Comparison of ENCODE assay signal across 1 cellular context in genomic region chr17:30104575-30105339, GRCh38.
A peak's percentile ranks its signal among the peaks of the same experiment; 100 is the strongest.
TF ChIP-seq lines count a peak whose summit lies in the region.

No MANE protein-coding gene starts in this region.

TF ChIP-seq in HepG2, 621 proteins besides CTCF, POLR2A, EP300 and RAD21 (continued from another document and continues in another):
- TF ChIP-seq, protein P1, sequence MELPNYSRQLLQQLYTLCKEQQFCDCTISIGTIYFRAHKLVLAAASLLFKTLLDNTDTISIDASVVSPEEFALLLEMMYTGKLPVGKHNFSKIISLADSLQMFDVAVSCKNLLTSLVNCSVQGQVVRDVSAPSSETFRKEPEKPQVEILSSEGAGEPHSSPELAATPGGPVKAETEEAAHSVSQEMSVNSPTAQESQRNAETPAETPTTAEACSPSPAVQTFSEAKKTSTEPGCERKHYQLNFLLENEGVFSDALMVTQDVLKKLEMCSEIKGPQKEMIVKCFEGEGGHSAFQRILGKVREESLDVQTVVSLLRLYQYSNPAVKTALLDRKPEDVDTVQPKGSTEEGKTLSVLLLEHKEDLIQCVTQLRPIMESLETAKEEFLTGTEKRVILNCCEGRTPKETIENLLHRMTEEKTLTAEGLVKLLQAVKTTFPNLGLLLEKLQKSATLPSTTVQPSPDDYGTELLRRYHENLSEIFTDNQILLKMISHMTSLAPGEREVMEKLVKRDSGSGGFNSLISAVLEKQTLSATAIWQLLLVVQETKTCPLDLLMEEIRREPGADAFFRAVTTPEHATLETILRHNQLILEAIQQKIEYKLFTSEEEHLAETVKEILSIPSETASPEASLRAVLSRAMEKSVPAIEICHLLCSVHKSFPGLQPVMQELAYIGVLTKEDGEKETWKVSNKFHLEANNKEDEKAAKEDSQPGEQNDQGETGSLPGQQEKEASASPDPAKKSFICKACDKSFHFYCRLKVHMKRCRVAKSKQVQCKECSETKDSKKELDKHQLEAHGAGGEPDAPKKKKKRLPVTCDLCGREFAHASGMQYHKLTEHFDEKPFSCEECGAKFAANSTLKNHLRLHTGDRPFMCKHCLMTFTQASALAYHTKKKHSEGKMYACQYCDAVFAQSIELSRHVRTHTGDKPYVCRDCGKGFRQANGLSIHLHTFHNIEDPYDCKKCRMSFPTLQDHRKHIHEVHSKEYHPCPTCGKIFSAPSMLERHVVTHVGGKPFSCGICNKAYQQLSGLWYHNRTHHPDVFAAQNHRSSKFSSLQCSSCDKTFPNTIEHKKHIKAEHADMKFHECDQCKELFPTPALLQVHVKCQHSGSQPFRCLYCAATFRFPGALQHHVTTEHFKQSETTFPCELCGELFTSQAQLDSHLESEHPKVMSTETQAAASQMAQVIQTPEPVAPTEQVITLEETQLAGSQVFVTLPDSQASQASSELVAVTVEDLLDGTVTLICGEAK (IDR thresholded peaks at IDR 0.05), result no peak
- TF ChIP-seq, protein P1 (CRISPR knock-in tag; IDR thresholded peaks at IDR 0.05), result 0 out of 2 replicates have a peak, but pooled peaks have one; percentile 44
- TF ChIP-seq HNRNPLL (IDR thresholded peaks at IDR 0.05; ENCODE audit: low read depth, low read length, poor library complexity, severe bottlenecking) (no peak), JUN (CRISPR knock-in tag; IDR thresholded peaks at IDR 0.05) (0 out of 2 replicates have a peak, but pooled peaks have one; percentile 24), ZSCAN22 (CRISPR knock-in tag; IDR thresholded peaks at IDR 0.05) (no peak), ISX (CRISPR knock-in tag; conservative IDR thresholded peaks at IDR 0.05) (no peak), RORA (CRISPR knock-in tag; IDR thresholded peaks at IDR 0.05) (no peak), ZSCAN25 (CRISPR knock-in tag; IDR thresholded peaks at IDR 0.05) (no peak), MAF1 (CRISPR knock-in tag; IDR thresholded peaks at IDR 0.05; ENCODE audit: borderline replicate concordance) (no peak; the same call in 1 of the 2 replicates), ZNF280B (CRISPR knock-in tag; IDR thresholded peaks at IDR 0.05; ENCODE audit: borderline replicate concordance) (no peak), CEBPG (CRISPR knock-in tag; IDR thresholded peaks at IDR 0.05) (peak; percentile 27; the same call in 1 of the 2 replicates), RFX3 (CRISPR knock-in tag; IDR thresholded peaks at IDR 0.05) (peak; percentile 61; the same call in 1 of the 2 replicates), XBP1 (CRISPR knock-in tag; IDR thresholded peaks at IDR 0.05) (no peak), ZFYVE20 (CRISPR knock-in tag; IDR thresholded peaks at IDR 0.05; ENCODE audit: borderline replicate concordance, low read depth) (no peak), TOE1 (CRISPR knock-in tag; IDR thresholded peaks at IDR 0.05) (no peak), ZNF264 (CRISPR knock-in tag; IDR thresholded peaks at IDR 0.05) (peak; percentile 52; the same call in 1 of the 2 replicates), PLRG1 (conservative IDR thresholded peaks at IDR 0.05) (no peak), ZNF318 (CRISPR knock-in tag; IDR thresholded peaks at IDR 0.05) (no peak), BHLHE40 (IDR thresholded peaks at IDR 0.05; ENCODE audit: low read length) (peak; percentile 90), ZNF101 (CRISPR knock-in tag; IDR thresholded peaks at IDR 0.05; ENCODE audit: borderline replicate concordance, low read depth) (no peak), KDM6A (CRISPR knock-in tag; IDR thresholded peaks at IDR 0.05; ENCODE audit: low read depth) (no peak), ZNF180 (CRISPR knock-in tag; IDR thresholded peaks at IDR 0.05; ENCODE audit: borderline replicate concordance, low read depth) (no peak), CEBPB (IDR thresholded peaks at IDR 0.05; ENCODE audit: borderline replicate concordance, low read depth, low read length) (peak; percentile 86)
- TF ChIP-seq, protein P2, sequence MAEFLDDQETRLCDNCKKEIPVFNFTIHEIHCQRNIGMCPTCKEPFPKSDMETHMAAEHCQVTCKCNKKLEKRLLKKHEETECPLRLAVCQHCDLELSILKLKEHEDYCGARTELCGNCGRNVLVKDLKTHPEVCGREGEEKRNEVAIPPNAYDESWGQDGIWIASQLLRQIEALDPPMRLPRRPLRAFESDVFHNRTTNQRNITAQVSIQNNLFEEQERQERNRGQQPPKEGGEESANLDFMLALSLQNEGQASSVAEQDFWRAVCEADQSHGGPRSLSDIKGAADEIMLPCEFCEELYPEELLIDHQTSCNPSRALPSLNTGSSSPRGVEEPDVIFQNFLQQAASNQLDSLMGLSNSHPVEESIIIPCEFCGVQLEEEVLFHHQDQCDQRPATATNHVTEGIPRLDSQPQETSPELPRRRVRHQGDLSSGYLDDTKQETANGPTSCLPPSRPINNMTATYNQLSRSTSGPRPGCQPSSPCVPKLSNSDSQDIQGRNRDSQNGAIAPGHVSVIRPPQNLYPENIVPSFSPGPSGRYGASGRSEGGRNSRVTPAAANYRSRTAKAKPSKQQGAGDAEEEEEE (CRISPR knock-in tag; IDR thresholded peaks at IDR 0.05; ENCODE audit: borderline replicate concordance), result no peak
- TF ChIP-seq, protein P3, sequence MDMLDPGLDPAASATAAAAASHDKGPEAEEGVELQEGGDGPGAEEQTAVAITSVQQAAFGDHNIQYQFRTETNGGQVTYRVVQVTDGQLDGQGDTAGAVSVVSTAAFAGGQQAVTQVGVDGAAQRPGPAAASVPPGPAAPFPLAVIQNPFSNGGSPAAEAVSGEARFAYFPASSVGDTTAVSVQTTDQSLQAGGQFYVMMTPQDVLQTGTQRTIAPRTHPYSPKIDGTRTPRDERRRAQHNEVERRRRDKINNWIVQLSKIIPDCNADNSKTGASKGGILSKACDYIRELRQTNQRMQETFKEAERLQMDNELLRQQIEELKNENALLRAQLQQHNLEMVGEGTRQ (IDR thresholded peaks at IDR 0.05; ENCODE audit: low read depth, low read length), result peak; percentile 31; the same call in 1 of the 2 replicates
- TF ChIP-seq, protein P3 (CRISPR knock-in tag; IDR thresholded peaks at IDR 0.05; ENCODE audit: borderline replicate concordance), result no peak
- TF ChIP-seq, protein P4, sequence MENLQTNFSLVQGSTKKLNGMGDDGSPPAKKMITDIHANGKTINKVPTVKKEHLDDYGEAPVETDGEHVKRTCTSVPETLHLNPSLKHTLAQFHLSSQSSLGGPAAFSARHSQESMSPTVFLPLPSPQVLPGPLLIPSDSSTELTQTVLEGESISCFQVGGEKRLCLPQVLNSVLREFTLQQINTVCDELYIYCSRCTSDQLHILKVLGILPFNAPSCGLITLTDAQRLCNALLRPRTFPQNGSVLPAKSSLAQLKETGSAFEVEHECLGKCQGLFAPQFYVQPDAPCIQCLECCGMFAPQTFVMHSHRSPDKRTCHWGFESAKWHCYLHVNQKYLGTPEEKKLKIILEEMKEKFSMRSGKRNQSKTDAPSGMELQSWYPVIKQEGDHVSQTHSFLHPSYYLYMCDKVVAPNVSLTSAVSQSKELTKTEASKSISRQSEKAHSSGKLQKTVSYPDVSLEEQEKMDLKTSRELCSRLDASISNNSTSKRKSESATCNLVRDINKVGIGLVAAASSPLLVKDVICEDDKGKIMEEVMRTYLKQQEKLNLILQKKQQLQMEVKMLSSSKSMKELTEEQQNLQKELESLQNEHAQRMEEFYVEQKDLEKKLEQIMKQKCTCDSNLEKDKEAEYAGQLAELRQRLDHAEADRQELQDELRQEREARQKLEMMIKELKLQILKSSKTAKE (CRISPR knock-in tag; IDR thresholded peaks at IDR 0.05; ENCODE audit: borderline replicate concordance), result peak; percentile 34; the same call in 1 of the 2 replicates
- TF ChIP-seq, protein P5, sequence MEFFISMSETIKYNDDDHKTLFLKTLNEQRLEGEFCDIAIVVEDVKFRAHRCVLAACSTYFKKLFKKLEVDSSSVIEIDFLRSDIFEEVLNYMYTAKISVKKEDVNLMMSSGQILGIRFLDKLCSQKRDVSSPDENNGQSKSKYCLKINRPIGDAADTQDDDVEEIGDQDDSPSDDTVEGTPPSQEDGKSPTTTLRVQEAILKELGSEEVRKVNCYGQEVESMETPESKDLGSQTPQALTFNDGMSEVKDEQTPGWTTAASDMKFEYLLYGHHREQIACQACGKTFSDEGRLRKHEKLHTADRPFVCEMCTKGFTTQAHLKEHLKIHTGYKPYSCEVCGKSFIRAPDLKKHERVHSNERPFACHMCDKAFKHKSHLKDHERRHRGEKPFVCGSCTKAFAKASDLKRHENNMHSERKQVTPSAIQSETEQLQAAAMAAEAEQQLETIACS (CRISPR knock-in tag; IDR thresholded peaks at IDR 0.05), result no peak
